11 cellular contexts compared by ENCODE assay signal in genomic region chr1:228408041-228408868, GRCh38. TPM values are rescaled to one million over a fixed set of nuclear protein-coding genes. Genes with fewer than 3 reads are reported as not detected.
DNase-seq lines count a peak whose midpoint lies in the region; ATAC-seq and TF ChIP-seq lines count a peak whose summit lies in the region.
"Had no signal": no experiment of that assay in that cellular context is flagged by ENCODE, and none has a peak within 500 bp of the region (broad histone marks: within the 10 kb centered on the region; RNA-seq: fewer than 3 reads in every experiment).

No MANE protein-coding gene starts in this region.

- WGBS in heart right ventricle, 2 donors: 92 to 95% methylated on average over 27 of the region's 27 CpGs
- 95 to 98% methylated on average over 24 to 27 of the region's 27 CpGs for WGBS in upper lobe of left lung, 2 donors

- TF ChIP-seq CTCF in left ventricle myocardium inferior (IDR thresholded peaks at IDR 0.05; ENCODE audit: borderline replicate concordance) (no peak), heart right ventricle (IDR thresholded peaks at IDR 0.05) (no peak), upper lobe of left lung (IDR thresholded peaks at IDR 0.05) (no peak)

- ATAC-seq in heart right ventricle (no peak), upper lobe of left lung (ENCODE audit: low FRiP score in 2 of 2) (no peak), left lobe of liver (no peak)

- no peak for TF ChIP-seq POLR2A in upper lobe of left lung (IDR thresholded peaks at IDR 0.05)

- H3K27ac ChIP-seq in left ventricle myocardium inferior (replicated peaks) (peak overlapping the region; percentile 90), heart right ventricle (no peak overlapping the region), upper lobe of left lung (peak overlapping the region in 2 of 4 donors; percentile 90 to 93)

- DNase-seq in left ventricle myocardium inferior (no peak), heart right ventricle (no peak), upper lobe of left lung (peak; percentile 18 to 57), superior temporal gyrus (ENCODE audit: extremely low spot score) (no peak), NCI-H526 (lab: John Stamatoyannopoulos, UW) (no peak), left lobe of liver (ENCODE audit: low spot score) (no peak)
- peak; percentile 17 to 18 for DNase-seq in activated T-cell treated with anti-CD3 and anti-CD28 coated beads, Interleukin-2, amount 50 U/mL, for 48 hours
- DNase-seq: midbrain, NCI-H2081 treated with DMSO at 0.1 percent for 48 hours had no signal

- H3K36me3 ChIP-seq in left ventricle myocardium inferior: no peaks in the 10 kb centered on the region
- peaks cover 0 to 14% (median 0%) of the 10 kb centered on the region in 9 donors for H3K36me3 ChIP-seq in heart right ventricle
- peaks cover 0 to 13% (median 3%) of the 10 kb centered on the region in 4 donors for H3K36me3 ChIP-seq in upper lobe of left lung

- no peak for TF ChIP-seq EP300 in upper lobe of left lung (IDR thresholded peaks at IDR 0.05)

- H3K27me3 ChIP-seq in left ventricle myocardium inferior (ENCODE audit: low read depth) (no peaks in the 10 kb centered on the region), heart right ventricle (no peaks in the 10 kb centered on the region), upper lobe of left lung (no peaks in the 10 kb centered on the region)

- no peaks in the 10 kb centered on the region for H3K9me3 ChIP-seq in left ventricle myocardium inferior (replicated peaks)
- no peaks in the 10 kb centered on the region for H3K9me3 ChIP-seq in heart right ventricle
- no peaks in the 10 kb centered on the region for H3K9me3 ChIP-seq in iPS-18c (ENCODE audit: control insufficient read depth, insufficient read depth, low read length)
- H3K9me3 ChIP-seq in upper lobe of left lung: no peaks in the 10 kb centered on the region

- intact Hi-C loops in left ventricle myocardium inferior (cut with micrococcal nuclease) (no loop called here), heart right ventricle (cut with DNase I) (loop anchor here in 2 of 10 donors (5.0 to 10.0 kb wide), 3 partner anchors 63 to 266 kb away; partner anchors contain the start of gene GUK1 (in 1 of the 2))

- peak overlapping the region; percentile 99 for H3K4me3 ChIP-seq in left ventricle myocardium inferior
- peak overlapping the region in 4 of 10 donors; percentile 71 to 100 (median 96) for H3K4me3 ChIP-seq in heart right ventricle
- H3K4me3 ChIP-seq in iPS-18c (ENCODE audit: insufficient read depth, low read depth, low read length): peak overlapping the region; percentile 59
- no peak overlapping the region for H3K4me3 ChIP-seq in upper lobe of left lung

- peaks cover 46% of the 10 kb centered on the region for H3K4me1 ChIP-seq in left ventricle myocardium inferior
- peaks cover 6 to 45% (median 34%) of the 10 kb centered on the region in 9 donors for H3K4me1 ChIP-seq in heart right ventricle
- peaks cover 29 to 43% (median 34%) of the 10 kb centered on the region in 4 donors for H3K4me1 ChIP-seq in upper lobe of left lung

RNA-seq across cellular contexts. Expression of gene TRIM11, which starts 1.6 kb away (rescaled TPM):
- total RNA-seq in left ventricle myocardium inferior: 6.2 TPM
- 10 to 100 TPM in 1 of 10 donors, 1 to 10 TPM in 9; 5.2 to 11.2 (median 6.9) TPM for total RNA-seq in heart right ventricle
- polyA plus RNA-seq in heart right ventricle: 1 to 10 TPM; 7.1 to 8.8 TPM
- total RNA-seq in upper lobe of left lung: 10 to 100 TPM; 25.7 to 43.0 (median 30.8) TPM
- total RNA-seq in left lobe of liver: 7.3 TPM

RNA-seq across cellular contexts. Expression of gene TRIM17, which starts 8.4 kb away (rescaled TPM):
- total RNA-seq in left ventricle myocardium inferior: 0.36 TPM
- total RNA-seq in heart right ventricle: under 1 TPM in 7 of 10 donors, not detected in 3; 0.14 to 0.44 (median 0.34) TPM
- under 1 TPM; 0.20 to 0.37 TPM for polyA plus RNA-seq in heart right ventricle
- total RNA-seq in upper lobe of left lung: 10 to 100 TPM in 1 of 6 donors, 1 to 10 TPM in 5; 1.2 to 21.0 (median 2.4) TPM
- not detected for total RNA-seq in left lobe of liver
- total RNA-seq: dermis microvascular lymphatic vessel endothelial cell had no signal

Comparison
In these comparisons a context has a peak if more than half of its experiments do, and no peak if none do; other contexts are left out.
1. DNase-seq: peak in activated T-cell treated with anti-CD3 and anti-CD28 coated beads, Interleukin-2, amount 50 U/mL, for 48 hours (2 of 2) and upper lobe of left lung (2 of 2); none in left ventricle myocardium inferior (single experiment), heart right ventricle (0 of 2), superior temporal gyrus (single experiment), NCI-H526 (0 of 2) and left lobe of liver (single experiment).
2. H3K4me3 ChIP-seq: peak in left ventricle myocardium inferior (single experiment) and iPS-18c (single experiment); none in upper lobe of left lung (0 of 4).